In genomic region chr11:63913866-63914830, GRCh38 we compare ENCODE assay signal across 22 cellular contexts. TPM values are rescaled to one million over a fixed set of nuclear protein-coding genes. Genes with fewer than 3 reads are reported as not detected.
DNase-seq lines count a peak whose midpoint lies in the region; ATAC-seq and TF ChIP-seq lines count a peak whose summit lies in the region.
"Had no signal": no experiment of that assay in that cellular context is flagged by ENCODE, and none has a peak within 500 bp of the region (broad histone marks: within the 10 kb centered on the region; RNA-seq: fewer than 3 reads in every experiment).

No MANE protein-coding gene starts in this region.

- ATAC-seq in HG02571 (IDR thresholded peaks at IDR 0.05; ENCODE audit: unreplicated experiment), result no peak
- no peak for ATAC-seq in GM21825 (IDR thresholded peaks at IDR 0.05; ENCODE audit: unreplicated experiment)
- ATAC-seq: activated naive CD4-positive, alpha-beta T cell treated with anti-CD3 and anti-CD28 coated beads, Interleukin-2, amount 50 U/mL, for 72 hours; gastroesophageal sphincter; stimulated activated naive CD8-positive, alpha-beta T cell treated with anti-CD3 and anti-CD28 coated beads, Interleukin-15, amount 100 ng/mL, for 72 hours had no signal

- H3K27me3 ChIP-seq in BLaER1 (no peaks in the 10 kb centered on the region), H7 (ENCODE audit: control insufficient read depth, insufficient read depth, low read length) (no peaks in the 10 kb centered on the region)
- H3K27me3 ChIP-seq: cardiac muscle cell, gastroesophageal sphincter had no signal

- H3K27ac Mint-ChIP-seq in brain (peak overlapping the region in 4 of 5 experiments; percentile 59 to 95 (median 87)), neural crest cell (ENCODE audit: unreplicated experiment) (no peak overlapping the region)
- H3K27ac Mint-ChIP-seq: activated CD4-positive, alpha-beta memory T cell treated with anti-CD3 and anti-CD28 coated beads, Interleukin-2, amount 10 ng/mL, durations not matched to agents 7 days and 5 days; activated naive CD4-positive, alpha-beta T cell treated with anti-CD3 and anti-CD28 coated beads, Interleukin-2, amount 50 U/mL, for 72 hours; memory B cell had no signal

- H3K36me3 Mint-ChIP-seq in brain (peaks cover 18% of the 10 kb centered on the region), neural crest cell (ENCODE audit: low read depth) (peaks cover 5% of the 10 kb centered on the region)
- H3K36me3 Mint-ChIP-seq: activated naive CD4-positive, alpha-beta T cell treated with anti-CD3 and anti-CD28 coated beads, Interleukin-2, amount 50 U/mL, for 72 hours had no signal

- peak overlapping the region; percentile 59 for H3K9ac ChIP-seq in BLaER1

- H3K27ac ChIP-seq in BLaER1, result no peak overlapping the region
- H3K27ac ChIP-seq: coronary artery, gastroesophageal sphincter, skin epidermis had no signal

- H3K9me3 Mint-ChIP-seq in brain (peaks cover 0 to 2% (median 0%) of the 10 kb centered on the region in 5 experiments), neural crest cell (no peaks in the 10 kb centered on the region)
- H3K9me3 Mint-ChIP-seq: activated CD4-positive, alpha-beta memory T cell treated with anti-CD3 and anti-CD28 coated beads, Interleukin-2, amount 10 ng/mL, durations not matched to agents 7 days and 5 days; activated naive CD4-positive, alpha-beta T cell treated with anti-CD3 and anti-CD28 coated beads, Interleukin-2, amount 50 U/mL, for 72 hours; memory B cell; stimulated activated naive CD8-positive, alpha-beta T cell treated with anti-CD3 and anti-CD28 coated beads, Interleukin-15, amount 100 ng/mL, for 72 hours had no signal

- no peak overlapping the region; the same call in 1 of the 2 replicates for H3K4me3 ChIP-seq in BLaER1
- H3K4me3 ChIP-seq in H7 (ENCODE audit: insufficient read depth, low read depth, low read length), result no peak overlapping the region
- H3K4me3 ChIP-seq: coronary artery, gastroesophageal sphincter, skin epidermis had no signal

- H4K20me1 ChIP-seq in BLaER1, result peaks cover 49% of the 10 kb centered on the region

- DNase-seq in H7, result peak; percentile 44
- no peak for DNase-seq in neural crest cell (ENCODE audit: low read depth, low spot score)
- no peak for DNase-seq in NCI-H1092 (lab: John Stamatoyannopoulos, UW)
- no peak for DNase-seq in NCI-H2029 (lab: John Stamatoyannopoulos, UW)
- DNase-seq: activated CD4-positive, alpha-beta memory T cell treated with anti-CD3 and anti-CD28 coated beads, Interleukin-2, amount 10 ng/mL, durations not matched to agents 7 days and 5 days; activated CD4-positive, CD25-positive, alpha-beta regulatory T cell treated with anti-CD3 and anti-CD28 coated beads, Interleukin-2, amount 50 U/mL, for 72 hours; GOT3; NCI-H1694; NCI-H526; stimulated activated naive CD8-positive, alpha-beta T cell treated with anti-CD3 and anti-CD28 coated beads, Interleukin-15, amount 100 ng/mL, for 72 hours had no signal

- H3K27me3 Mint-ChIP-seq in brain (peaks cover 8% of the 10 kb centered on the region), neural crest cell (ENCODE audit: low read depth) (peaks cover 17% of the 10 kb centered on the region)

- TF ChIP-seq CTCF in brain (conservative IDR thresholded peaks at IDR 0.05), result no peak
- no peak for TF ChIP-seq CTCF in neural crest cell (conservative IDR thresholded peaks at IDR 0.05)

- no peaks in the 10 kb centered on the region for H3K9me3 ChIP-seq in BLaER1
- H3K9me3 ChIP-seq: gastroesophageal sphincter had no signal

- H3K4me1 Mint-ChIP-seq in brain (peaks cover 57% of the 10 kb centered on the region), neural crest cell (peaks cover 43% of the 10 kb centered on the region)

- peak overlapping the region; percentile 52 to 91 (median 77) for H3K4me3 Mint-ChIP-seq in brain
- H3K4me3 Mint-ChIP-seq in neural crest cell, result peak overlapping the region; percentile 86

- H3K36me3 ChIP-seq in BLaER1, result peaks cover 28% of the 10 kb centered on the region
- peaks cover 26% of the 10 kb centered on the region for H3K36me3 ChIP-seq in H7 (replicated peaks; ENCODE audit: control insufficient read depth, insufficient read depth, low read length)

- H3K4me2 ChIP-seq in BLaER1, result peak overlapping the region; percentile 99

- peaks cover 70% of the 10 kb centered on the region for H3K4me1 ChIP-seq in BLaER1

RNA-seq across cellular contexts. Expression of gene RCOR2, which starts 2.8 kb away (rescaled TPM):
- 63.5 and 66.8 TPM in 2 replicates for total RNA-seq in H7 (2014; rRNA removed; shearing (Covaris generic))
- 23.5 TPM for polyA plus RNA-seq in brain (ENCODE audit: insufficient read depth, low read depth, low replicate concordance)
- 107 and 108 TPM in 2 replicates for total RNA-seq in neural crest cell
- total RNA-seq: activated CD4-positive, alpha-beta memory T cell treated with anti-CD3 and anti-CD28 coated beads, Interleukin-2, amount 10 ng/mL, durations not matched to agents 7 days and 5 days; T-helper 1 cell treated with Interleukin-12 subunit alpha and Interleukin-12 subunit beta and Interleukin-4 antibody, amounts not matched to agents 30 ng/mL and 1 ng/mL, for 36 hours had no signal
- polyA plus RNA-seq: CD14-positive monocyte had no signal

RNA-seq across cellular contexts. Expression of gene NAA40, which starts 24.7 kb away (rescaled TPM):
- total RNA-seq in H7 (2014; rRNA removed; shearing (Covaris generic)), result 13.8 and 15.0 TPM in 2 replicates
- 15.8 TPM for polyA plus RNA-seq in brain (ENCODE audit: insufficient read depth, low read depth, low replicate concordance)
- total RNA-seq in neural crest cell, result 64.5 and 71.2 TPM in 2 replicates
